Comparison of ENCODE assay signal across 1 cellular context in the genomic region with DNA sequence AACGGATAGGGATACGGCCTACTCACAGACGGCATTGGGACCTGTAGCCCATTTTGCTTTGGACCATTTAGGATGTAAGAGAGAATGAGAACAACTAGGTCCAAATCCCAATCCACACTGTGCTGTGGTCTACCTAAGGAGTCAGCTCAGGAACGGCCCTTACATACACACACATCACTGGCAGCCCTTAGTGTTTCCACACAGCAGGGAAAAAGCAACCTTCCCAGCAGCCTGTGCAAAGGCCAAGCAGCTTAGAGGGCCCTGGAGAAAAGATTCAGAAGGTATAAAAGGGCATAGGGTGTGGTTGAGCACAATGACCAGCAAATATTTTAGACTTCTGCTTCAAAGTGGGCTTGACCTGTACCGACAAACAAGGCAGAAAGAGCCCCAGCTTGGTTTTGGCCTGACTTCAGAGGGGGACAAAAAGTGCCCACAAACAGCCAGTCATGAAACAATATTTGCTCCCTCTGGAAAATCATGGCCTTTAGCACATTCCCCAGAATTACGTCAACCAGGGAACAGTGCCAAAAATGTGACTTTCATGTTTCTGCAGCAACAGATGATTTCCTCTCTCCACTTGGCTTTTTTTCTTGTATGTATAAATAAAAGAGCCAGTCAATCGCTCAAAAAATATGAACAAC.
TF ChIP-seq lines count a peak whose summit lies in the region.

No MANE protein-coding gene starts in this region.

TF ChIP-seq in HepG2, 621 proteins besides CTCF, POLR2A, EP300 and RAD21 (continued from another document and continues in another):
- TF ChIP-seq, protein P1, sequence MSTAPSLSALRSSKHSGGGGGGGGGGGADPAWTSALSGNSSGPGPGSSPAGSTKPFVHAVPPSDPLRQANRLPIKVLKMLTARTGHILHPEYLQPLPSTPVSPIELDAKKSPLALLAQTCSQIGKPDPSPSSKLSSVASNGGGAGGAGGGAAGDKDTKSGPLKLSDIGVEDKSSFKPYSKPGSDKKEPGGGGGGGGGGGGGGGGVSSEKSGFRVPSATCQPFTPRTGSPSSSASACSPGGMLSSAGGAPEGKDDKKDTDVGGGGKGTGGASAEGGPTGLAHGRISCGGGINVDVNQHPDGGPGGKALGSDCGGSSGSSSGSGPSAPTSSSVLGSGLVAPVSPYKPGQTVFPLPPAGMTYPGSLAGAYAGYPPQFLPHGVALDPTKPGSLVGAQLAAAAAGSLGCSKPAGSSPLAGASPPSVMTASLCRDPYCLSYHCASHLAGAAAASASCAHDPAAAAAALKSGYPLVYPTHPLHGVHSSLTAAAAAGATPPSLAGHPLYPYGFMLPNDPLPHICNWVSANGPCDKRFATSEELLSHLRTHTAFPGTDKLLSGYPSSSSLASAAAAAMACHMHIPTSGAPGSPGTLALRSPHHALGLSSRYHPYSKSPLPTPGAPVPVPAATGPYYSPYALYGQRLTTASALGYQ (CRISPR knock-in tag; IDR thresholded peaks at IDR 0.05), result no peak
- no peak for TF ChIP-seq ZSCAN30 (CRISPR knock-in tag; IDR thresholded peaks at IDR 0.05)
- TF ChIP-seq HNRNPK (IDR thresholded peaks at IDR 0.05; ENCODE audit: low read depth, low read length, poor library complexity, severe bottlenecking), result no peak
- TF ChIP-seq, protein P2, sequence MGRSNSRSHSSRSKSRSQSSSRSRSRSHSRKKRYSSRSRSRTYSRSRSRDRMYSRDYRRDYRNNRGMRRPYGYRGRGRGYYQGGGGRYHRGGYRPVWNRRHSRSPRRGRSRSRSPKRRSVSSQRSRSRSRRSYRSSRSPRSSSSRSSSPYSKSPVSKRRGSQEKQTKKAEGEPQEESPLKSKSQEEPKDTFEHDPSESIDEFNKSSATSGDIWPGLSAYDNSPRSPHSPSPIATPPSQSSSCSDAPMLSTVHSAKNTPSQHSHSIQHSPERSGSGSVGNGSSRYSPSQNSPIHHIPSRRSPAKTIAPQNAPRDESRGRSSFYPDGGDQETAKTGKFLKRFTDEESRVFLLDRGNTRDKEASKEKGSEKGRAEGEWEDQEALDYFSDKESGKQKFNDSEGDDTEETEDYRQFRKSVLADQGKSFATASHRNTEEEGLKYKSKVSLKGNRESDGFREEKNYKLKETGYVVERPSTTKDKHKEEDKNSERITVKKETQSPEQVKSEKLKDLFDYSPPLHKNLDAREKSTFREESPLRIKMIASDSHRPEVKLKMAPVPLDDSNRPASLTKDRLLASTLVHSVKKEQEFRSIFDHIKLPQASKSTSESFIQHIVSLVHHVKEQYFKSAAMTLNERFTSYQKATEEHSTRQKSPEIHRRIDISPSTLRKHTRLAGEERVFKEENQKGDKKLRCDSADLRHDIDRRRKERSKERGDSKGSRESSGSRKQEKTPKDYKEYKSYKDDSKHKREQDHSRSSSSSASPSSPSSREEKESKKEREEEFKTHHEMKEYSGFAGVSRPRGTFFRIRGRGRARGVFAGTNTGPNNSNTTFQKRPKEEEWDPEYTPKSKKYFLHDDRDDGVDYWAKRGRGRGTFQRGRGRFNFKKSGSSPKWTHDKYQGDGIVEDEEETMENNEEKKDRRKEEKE (IDR thresholded peaks at IDR 0.05), result no peak
- TF ChIP-seq HMG20A (CRISPR knock-in tag; IDR thresholded peaks at IDR 0.05; ENCODE audit: borderline replicate concordance), result no peak
- no peak for TF ChIP-seq ZNF205 (CRISPR knock-in tag; IDR thresholded peaks at IDR 0.05)
- TF ChIP-seq HDAC2 (CRISPR knock-in tag; IDR thresholded peaks at IDR 0.05), result no peak
- no peak for TF ChIP-seq JUNB (CRISPR knock-in tag; IDR thresholded peaks at IDR 0.05; ENCODE audit: borderline replicate concordance)
- no peak for TF ChIP-seq MXI1 (IDR thresholded peaks at IDR 0.05; ENCODE audit: borderline replicate concordance, low read depth, low read length)
- TF ChIP-seq KLF9 (CRISPR knock-in tag; IDR thresholded peaks at IDR 0.05; ENCODE audit: low read depth), result no peak
- TF ChIP-seq RFX1 (IDR thresholded peaks at IDR 0.05), result no peak
- TF ChIP-seq ZNF225 (CRISPR knock-in tag; IDR thresholded peaks at IDR 0.05), result no peak
- TF ChIP-seq, protein P3, sequence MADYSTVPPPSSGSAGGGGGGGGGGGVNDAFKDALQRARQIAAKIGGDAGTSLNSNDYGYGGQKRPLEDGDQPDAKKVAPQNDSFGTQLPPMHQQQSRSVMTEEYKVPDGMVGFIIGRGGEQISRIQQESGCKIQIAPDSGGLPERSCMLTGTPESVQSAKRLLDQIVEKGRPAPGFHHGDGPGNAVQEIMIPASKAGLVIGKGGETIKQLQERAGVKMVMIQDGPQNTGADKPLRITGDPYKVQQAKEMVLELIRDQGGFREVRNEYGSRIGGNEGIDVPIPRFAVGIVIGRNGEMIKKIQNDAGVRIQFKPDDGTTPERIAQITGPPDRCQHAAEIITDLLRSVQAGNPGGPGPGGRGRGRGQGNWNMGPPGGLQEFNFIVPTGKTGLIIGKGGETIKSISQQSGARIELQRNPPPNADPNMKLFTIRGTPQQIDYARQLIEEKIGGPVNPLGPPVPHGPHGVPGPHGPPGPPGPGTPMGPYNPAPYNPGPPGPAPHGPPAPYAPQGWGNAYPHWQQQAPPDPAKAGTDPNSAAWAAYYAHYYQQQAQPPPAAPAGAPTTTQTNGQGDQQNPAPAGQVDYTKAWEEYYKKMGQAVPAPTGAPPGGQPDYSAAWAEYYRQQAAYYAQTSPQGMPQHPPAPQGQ (CRISPR knock-in tag; IDR thresholded peaks at IDR 0.05; ENCODE audit: borderline replicate concordance), result no peak
- TF ChIP-seq, protein P4, sequence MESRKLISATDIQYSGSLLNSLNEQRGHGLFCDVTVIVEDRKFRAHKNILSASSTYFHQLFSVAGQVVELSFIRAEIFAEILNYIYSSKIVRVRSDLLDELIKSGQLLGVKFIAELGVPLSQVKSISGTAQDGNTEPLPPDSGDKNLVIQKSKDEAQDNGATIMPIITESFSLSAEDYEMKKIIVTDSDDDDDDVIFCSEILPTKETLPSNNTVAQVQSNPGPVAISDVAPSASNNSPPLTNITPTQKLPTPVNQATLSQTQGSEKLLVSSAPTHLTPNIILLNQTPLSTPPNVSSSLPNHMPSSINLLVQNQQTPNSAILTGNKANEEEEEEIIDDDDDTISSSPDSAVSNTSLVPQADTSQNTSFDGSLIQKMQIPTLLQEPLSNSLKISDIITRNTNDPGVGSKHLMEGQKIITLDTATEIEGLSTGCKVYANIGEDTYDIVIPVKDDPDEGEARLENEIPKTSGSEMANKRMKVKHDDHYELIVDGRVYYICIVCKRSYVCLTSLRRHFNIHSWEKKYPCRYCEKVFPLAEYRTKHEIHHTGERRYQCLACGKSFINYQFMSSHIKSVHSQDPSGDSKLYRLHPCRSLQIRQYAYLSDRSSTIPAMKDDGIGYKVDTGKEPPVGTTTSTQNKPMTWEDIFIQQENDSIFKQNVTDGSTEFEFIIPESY (CRISPR knock-in tag; IDR thresholded peaks at IDR 0.05), result no peak
- no peak for TF ChIP-seq ZNF235 (CRISPR knock-in tag; IDR thresholded peaks at IDR 0.05; ENCODE audit: borderline replicate concordance)
- no peak for TF ChIP-seq SIX1 (CRISPR knock-in tag; IDR thresholded peaks at IDR 0.05; ENCODE audit: borderline replicate concordance)
- TF ChIP-seq ZNF577 (CRISPR knock-in tag; IDR thresholded peaks at IDR 0.05; ENCODE audit: borderline replicate concordance, low read depth), result no peak
- TF ChIP-seq ZFX (CRISPR knock-in tag; IDR thresholded peaks at IDR 0.05; ENCODE audit: low read depth), result no peak
- no peak for TF ChIP-seq SMAD3 (CRISPR knock-in tag; IDR thresholded peaks at IDR 0.05)
- TF ChIP-seq, protein P5, sequence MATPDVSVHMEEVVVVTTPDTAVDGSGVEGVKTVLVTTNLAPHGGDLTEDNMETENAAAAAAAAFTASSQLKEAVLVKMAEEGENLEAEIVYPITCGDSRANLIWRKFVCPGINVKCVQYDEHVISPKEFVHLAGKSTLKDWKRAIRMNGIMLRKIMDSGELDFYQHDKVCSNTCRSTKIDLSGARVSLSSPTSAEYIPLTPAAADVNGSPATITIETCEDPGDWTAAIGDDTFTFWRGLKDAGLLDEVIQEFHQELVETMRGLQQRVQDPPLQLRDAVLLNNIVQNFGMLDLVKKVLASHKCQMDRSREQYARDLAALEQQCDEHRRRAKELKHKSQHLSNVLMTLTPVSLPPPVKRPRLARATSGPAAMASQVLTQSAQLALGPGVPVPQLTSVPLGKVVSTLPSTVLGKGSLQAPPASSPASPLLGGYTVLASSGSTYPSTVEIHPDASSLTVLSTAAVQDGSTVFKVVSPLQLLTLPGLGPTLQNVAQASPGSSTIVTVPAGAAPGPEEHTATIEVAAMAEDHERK (CRISPR knock-in tag; IDR thresholded peaks at IDR 0.05; ENCODE audit: low read depth), result no peak
- TF ChIP-seq SIN3B (IDR thresholded peaks at IDR 0.05; ENCODE audit: low read length), result no peak
- TF ChIP-seq, protein P6, sequence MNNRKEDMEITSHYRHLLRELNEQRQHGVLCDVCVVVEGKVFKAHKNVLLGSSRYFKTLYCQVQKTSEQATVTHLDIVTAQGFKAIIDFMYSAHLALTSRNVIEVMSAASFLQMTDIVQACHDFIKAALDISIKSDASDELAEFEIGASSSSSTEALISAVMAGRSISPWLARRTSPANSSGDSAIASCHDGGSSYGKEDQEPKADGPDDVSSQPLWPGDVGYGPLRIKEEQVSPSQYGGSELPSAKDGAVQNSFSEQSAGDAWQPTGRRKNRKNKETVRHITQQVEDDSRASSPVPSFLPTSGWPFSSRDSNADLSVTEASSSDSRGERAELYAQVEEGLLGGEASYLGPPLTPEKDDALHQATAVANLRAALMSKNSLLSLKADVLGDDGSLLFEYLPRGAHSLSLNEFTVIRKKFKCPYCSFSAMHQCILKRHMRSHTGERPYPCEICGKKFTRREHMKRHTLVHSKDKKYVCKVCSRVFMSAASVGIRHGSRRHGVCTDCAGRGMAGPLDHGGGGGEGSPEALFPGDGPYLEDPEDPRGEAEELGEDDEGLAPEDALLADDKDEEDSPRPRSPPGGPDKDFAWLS (CRISPR knock-in tag; IDR thresholded peaks at IDR 0.05; ENCODE audit: borderline replicate concordance), result no peak
- no peak for TF ChIP-seq KAT2B (IDR thresholded peaks at IDR 0.05; ENCODE audit: borderline replicate concordance, low read depth, low read length)
- TF ChIP-seq ZNF841 (CRISPR knock-in tag; IDR thresholded peaks at IDR 0.05; ENCODE audit: borderline replicate concordance), result no peak
- no peak for TF ChIP-seq ARNTL (CRISPR knock-in tag; IDR thresholded peaks at IDR 0.05)
- TF ChIP-seq NR2F6 (IDR thresholded peaks at IDR 0.05), result peak; percentile 66
- peak; percentile 52 for TF ChIP-seq NR2F6 (CRISPR knock-in tag; IDR thresholded peaks at IDR 0.05)
- TF ChIP-seq NR2C2 (CRISPR knock-in tag; IDR thresholded peaks at IDR 0.05; ENCODE audit: borderline replicate concordance), result no peak
- TF ChIP-seq, protein P7, sequence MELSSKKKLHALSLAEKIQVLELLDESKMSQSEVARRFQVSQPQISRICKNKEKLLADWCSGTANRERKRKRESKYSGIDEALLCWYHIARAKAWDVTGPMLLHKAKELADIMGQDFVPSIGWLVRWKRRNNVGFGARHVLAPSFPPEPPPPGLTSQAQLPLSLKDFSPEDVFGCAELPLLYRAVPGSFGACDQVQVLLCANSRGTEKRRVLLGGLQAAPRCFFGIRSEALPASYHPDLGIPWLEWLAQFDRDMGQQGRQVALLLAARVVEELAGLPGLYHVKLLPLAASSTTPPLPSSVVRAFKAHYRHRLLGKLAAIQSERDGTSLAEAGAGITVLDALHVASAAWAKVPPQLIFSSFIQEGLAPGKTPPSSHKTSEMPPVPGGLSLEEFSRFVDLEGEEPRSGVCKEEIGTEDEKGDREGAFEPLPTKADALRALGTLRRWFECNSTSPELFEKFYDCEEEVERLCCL (CRISPR knock-in tag; IDR thresholded peaks at IDR 0.05; ENCODE audit: borderline replicate concordance), result no peak
- no peak for TF ChIP-seq ZNF44 (CRISPR knock-in tag; IDR thresholded peaks at IDR 0.05)
- no peak for TF ChIP-seq ATF1 (CRISPR knock-in tag; IDR thresholded peaks at IDR 0.05)
- TF ChIP-seq, protein P8, sequence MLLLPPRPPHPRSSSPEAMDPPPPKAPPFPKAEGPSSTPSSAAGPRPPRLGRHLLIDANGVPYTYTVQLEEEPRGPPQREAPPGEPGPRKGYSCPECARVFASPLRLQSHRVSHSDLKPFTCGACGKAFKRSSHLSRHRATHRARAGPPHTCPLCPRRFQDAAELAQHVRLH (CRISPR knock-in tag; IDR thresholded peaks at IDR 0.05; ENCODE audit: borderline replicate concordance, low read depth), result no peak
- TF ChIP-seq, protein P9, sequence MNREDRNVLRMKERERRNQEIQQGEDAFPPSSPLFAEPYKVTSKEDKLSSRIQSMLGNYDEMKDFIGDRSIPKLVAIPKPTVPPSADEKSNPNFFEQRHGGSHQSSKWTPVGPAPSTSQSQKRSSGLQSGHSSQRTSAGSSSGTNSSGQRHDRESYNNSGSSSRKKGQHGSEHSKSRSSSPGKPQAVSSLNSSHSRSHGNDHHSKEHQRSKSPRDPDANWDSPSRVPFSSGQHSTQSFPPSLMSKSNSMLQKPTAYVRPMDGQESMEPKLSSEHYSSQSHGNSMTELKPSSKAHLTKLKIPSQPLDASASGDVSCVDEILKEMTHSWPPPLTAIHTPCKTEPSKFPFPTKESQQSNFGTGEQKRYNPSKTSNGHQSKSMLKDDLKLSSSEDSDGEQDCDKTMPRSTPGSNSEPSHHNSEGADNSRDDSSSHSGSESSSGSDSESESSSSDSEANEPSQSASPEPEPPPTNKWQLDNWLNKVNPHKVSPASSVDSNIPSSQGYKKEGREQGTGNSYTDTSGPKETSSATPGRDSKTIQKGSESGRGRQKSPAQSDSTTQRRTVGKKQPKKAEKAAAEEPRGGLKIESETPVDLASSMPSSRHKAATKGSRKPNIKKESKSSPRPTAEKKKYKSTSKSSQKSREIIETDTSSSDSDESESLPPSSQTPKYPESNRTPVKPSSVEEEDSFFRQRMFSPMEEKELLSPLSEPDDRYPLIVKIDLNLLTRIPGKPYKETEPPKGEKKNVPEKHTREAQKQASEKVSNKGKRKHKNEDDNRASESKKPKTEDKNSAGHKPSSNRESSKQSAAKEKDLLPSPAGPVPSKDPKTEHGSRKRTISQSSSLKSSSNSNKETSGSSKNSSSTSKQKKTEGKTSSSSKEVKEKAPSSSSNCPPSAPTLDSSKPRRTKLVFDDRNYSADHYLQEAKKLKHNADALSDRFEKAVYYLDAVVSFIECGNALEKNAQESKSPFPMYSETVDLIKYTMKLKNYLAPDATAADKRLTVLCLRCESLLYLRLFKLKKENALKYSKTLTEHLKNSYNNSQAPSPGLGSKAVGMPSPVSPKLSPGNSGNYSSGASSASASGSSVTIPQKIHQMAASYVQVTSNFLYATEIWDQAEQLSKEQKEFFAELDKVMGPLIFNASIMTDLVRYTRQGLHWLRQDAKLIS (CRISPR knock-in tag; IDR thresholded peaks at IDR 0.05), result no peak
